Comparison of ENCODE assay signal across 12 cellular contexts in genomic region chr17:49252148-49252682, GRCh38. TPM values are rescaled to one million over a fixed set of nuclear protein-coding genes. Genes with fewer than 3 reads are reported as not detected.
DNase-seq lines count a peak whose midpoint lies in the region; ATAC-seq and TF ChIP-seq lines count a peak whose summit lies in the region.
"Had no signal": no experiment of that assay in that cellular context is flagged by ENCODE, and none has a peak within 500 bp of the region (broad histone marks: within the 10 kb centered on the region; RNA-seq: fewer than 3 reads in every experiment).

No MANE protein-coding gene starts in this region.

- H3K27ac ChIP-seq in cardiac muscle cell, result no peak overlapping the region
- no peak overlapping the region for H3K27ac ChIP-seq in left ventricle myocardium inferior (replicated peaks)
- no peak overlapping the region for H3K27ac ChIP-seq in aorta (ENCODE audit: low read depth in 1 of 2, low read length in 2 of 2)
- no peak overlapping the region for H3K27ac ChIP-seq in transverse colon

- H3K9me3 ChIP-seq in cardiac muscle cell (ENCODE audit: low read depth) (no peaks in the 10 kb centered on the region), left ventricle myocardium inferior (replicated peaks) (no peaks in the 10 kb centered on the region), aorta (ENCODE audit: control insufficient read depth, low read length) (no peaks in the 10 kb centered on the region), transverse colon (no peaks in the 10 kb centered on the region)

- no peak for TF ChIP-seq POLR2A in transverse colon (IDR thresholded peaks at IDR 0.05)

- H3K4me1 ChIP-seq in cardiac muscle cell (ENCODE audit: low read depth) (peaks cover 7% of the 10 kb centered on the region), left ventricle myocardium inferior (peaks cover 11% of the 10 kb centered on the region), aorta (ENCODE audit: control insufficient read depth in 1 of 2, insufficient read depth in 2 of 2, low read length in 2 of 2) (no peaks in the 10 kb centered on the region), transverse colon (peaks cover 0 to 4% (median 0%) of the 10 kb centered on the region in 4 donors)

- peak; percentile 48 for ATAC-seq in aorta (ENCODE audit: low FRiP score)

- H3K27me3 ChIP-seq in cardiac muscle cell (no peaks in the 10 kb centered on the region), left ventricle myocardium inferior (ENCODE audit: low read depth) (no peaks in the 10 kb centered on the region), aorta (ENCODE audit: control insufficient read depth in 1 of 2, insufficient read depth in 2 of 2, low read length in 1 of 2) (no peaks in the 10 kb centered on the region), transverse colon (no peaks in the 10 kb centered on the region)

- no peak for TF ChIP-seq EP300 in transverse colon (IDR thresholded peaks at IDR 0.05; ENCODE audit: low read depth)

- DNase-seq in cardiac muscle cell (ENCODE audit: low read depth in 1 of 2, low spot score in 1 of 2) (peak; percentile 19 to 62), left ventricle myocardium inferior (no peak), SIG-M5 treated with dmso at 0.1 percent for 504 hours (lab: John Stamatoyannopoulos, UW; ENCODE audit: unreplicated experiment) (peak; percentile 87), fibroblast of the aortic adventitia (ENCODE audit: low read depth) (peak; percentile 18), aorta (no peak), NCI-H128 (lab: John Stamatoyannopoulos, UW; ENCODE audit: unreplicated experiment) (no peak), GDM1 (lab: John Stamatoyannopoulos, UW) (no peak), transverse colon (no peak)
- DNase-seq: NCI-H1417 treated with DMSO at 0.1 percent for 48 hours, NCI-H748 treated with DMSO at 0.1 percent for 48 hours, T-helper 1 cell had no signal

- TF ChIP-seq CTCF in cardiac muscle cell (IDR thresholded peaks at IDR 0.05; ENCODE audit: low read depth, low read length) (no peak), left ventricle myocardium inferior (IDR thresholded peaks at IDR 0.05; ENCODE audit: borderline replicate concordance) (no peak), fibroblast of the aortic adventitia (IDR thresholded peaks at IDR 0.05; ENCODE audit: insufficient read depth, low read length) (no peak), transverse colon (IDR thresholded peaks at IDR 0.05) (no peak)

- intact Hi-C loops in left ventricle myocardium inferior (cut with micrococcal nuclease), result no loop called here
- intact Hi-C loops in aorta (cut with DNase I), result no loop called here
- intact Hi-C loops in transverse colon (cut with DNase I; ENCODE audit: low total_unique reads), result no loop called here

- WGBS in aorta, 2 donors, result 92 to 93% methylated on average over 5 of the region's 5 CpGs
- 80 to 100% methylated on average over 1 to 5 of the region's 5 CpGs for WGBS in transverse colon (ENCODE audit: low coverage in 1 of 2), 2 donors

- in situ Hi-C loops in transverse colon (cut with MboI; ENCODE audit: low pct_ligation_motif_present in 1 of 4, low pct_unique_long_range_greater_than_20kb in 1 of 4, low sequenced_read_pairs in 3 of 4), result no loop called here

- H3K4me3 ChIP-seq in cardiac muscle cell (no peak overlapping the region), left ventricle myocardium inferior (no peak overlapping the region), fibroblast of the aortic adventitia (ENCODE audit: low read depth, low read length) (no peak overlapping the region), aorta (ENCODE audit: low read length in 2 of 2) (no peak overlapping the region), transverse colon (no peak overlapping the region)

- H3K36me3 ChIP-seq in cardiac muscle cell (no peaks in the 10 kb centered on the region), left ventricle myocardium inferior (no peaks in the 10 kb centered on the region), aorta (ENCODE audit: control insufficient read depth in 1 of 2, insufficient read depth in 2 of 2, low read length in 1 of 2) (no peaks in the 10 kb centered on the region), transverse colon (no peaks in the 10 kb centered on the region)

RNA-seq across cellular contexts. Expression of gene PHOSPHO1, which starts 21.6 kb away (rescaled TPM):
- total RNA-seq in cardiac muscle cell, result not detected in 2 replicates
- not detected in 2 replicates for polyA plus RNA-seq in cardiac muscle cell
- total RNA-seq in left ventricle myocardium inferior, result 0.52 TPM
- 0.09 TPM in 1 of 2 replicates, not detected in the other for total RNA-seq in fibroblast of the aortic adventitia (ENCODE audit: low replicate concordance)
- 1 to 10 TPM; 2.0 TPM for total RNA-seq in aorta
- polyA plus RNA-seq in aorta, result under 1 TPM in 1 of 2 donors, not detected in 1; 0.72 TPM
- not detected for total RNA-seq in transverse colon

RNA-seq across cellular contexts. Expression of gene ABI3, which starts 41.7 kb away (rescaled TPM):
- total RNA-seq in cardiac muscle cell, result 0.24 and 0.32 TPM in 2 replicates
- polyA plus RNA-seq in cardiac muscle cell, result 2.5 TPM in 1 of 2 replicates, not detected in the other
- total RNA-seq in left ventricle myocardium inferior, result 4.9 TPM
- 0.18 TPM in 1 of 2 replicates, not detected in the other for total RNA-seq in fibroblast of the aortic adventitia (ENCODE audit: low replicate concordance)
- total RNA-seq in aorta, result 10 to 100 TPM in 1 of 2 donors, 1 to 10 TPM in 1; 8.8 to 12.3 TPM
- 1 to 10 TPM in 1 of 2 donors, under 1 TPM in 1; 0.77 to 3.5 TPM for polyA plus RNA-seq in aorta
- total RNA-seq in transverse colon, result 1 to 10 TPM in 3 of 4 donors, under 1 TPM in 1; 0.60 to 7.6 (median 5.9) TPM

RNA-seq across cellular contexts. Expression of gene GNGT2, which starts 41.8 kb away (rescaled TPM):
- total RNA-seq in cardiac muscle cell (not detected in 2 replicates), left ventricle myocardium inferior (2.2 TPM), fibroblast of the aortic adventitia (ENCODE audit: low replicate concordance) (0.45 TPM in 1 of 2 replicates, not detected in the other), aorta (1 to 10 TPM; 1.6 to 1.8 TPM), transverse colon (1 to 10 TPM in 1 of 4 donors, under 1 TPM in 1, not detected in 2; 0.68 to 4.0 TPM)
- polyA plus RNA-seq in cardiac muscle cell (not detected in 2 replicates), aorta (1 to 10 TPM in 1 of 2 donors, under 1 TPM in 1; 1.00 to 4.0 TPM)
- total RNA-seq: mesothelial cell of epicardium had no signal

Comparison
In these comparisons a context has a peak if more than half of its experiments do, and no peak if none do; other contexts are left out.
1. DNase-seq: peak in cardiac muscle cell (2 of 2), SIG-M5 treated with dmso at 0.1 percent for 504 hours (single experiment) and fibroblast of the aortic adventitia (single experiment); none in left ventricle myocardium inferior (single experiment), aorta (0 of 2), NCI-H128 (single experiment), GDM1 (single experiment) and transverse colon (single experiment).